ENCODE assay signal across 1 cellular context in the genomic region with DNA sequence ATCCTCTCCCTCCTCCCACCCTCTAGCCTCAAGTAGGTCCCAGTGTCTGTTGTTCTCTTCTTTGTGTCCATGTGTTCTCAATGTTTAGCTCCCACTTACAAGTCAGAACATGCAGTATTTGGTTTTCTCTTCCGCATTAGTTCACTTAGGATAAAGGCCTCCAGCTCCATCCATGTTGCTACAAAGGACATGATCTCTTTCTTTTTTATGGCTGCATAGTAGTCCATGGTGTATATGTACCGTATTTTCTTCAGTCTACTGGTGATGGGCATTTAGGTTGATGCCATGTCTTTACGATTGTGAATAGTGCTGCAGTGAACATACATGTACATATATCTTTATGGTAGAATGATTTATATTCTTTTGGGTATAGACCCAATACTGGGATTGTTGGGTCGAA.
TF ChIP-seq lines count a peak whose summit lies in the region.

No MANE protein-coding gene starts in this region.

TF ChIP-seq in GM12878, 131 proteins besides CTCF, POLR2A, EP300 and RAD21:
- TF ChIP-seq ZNF384 (IDR thresholded peaks at IDR 0.05; ENCODE audit: borderline replicate concordance, low read depth, low read length), result no peak
- no peak for TF ChIP-seq ZNF274 (IDR thresholded peaks at IDR 0.05; ENCODE audit: insufficient read depth, insufficient read length)
